In genomic region chr9:108850293-108850897, GRCh38 we compare ENCODE assay signal across 10 cellular contexts. TPM values are rescaled to one million over a fixed set of nuclear protein-coding genes. Genes with fewer than 3 reads are reported as not detected.
DNase-seq lines count a peak whose midpoint lies in the region; ATAC-seq and TF ChIP-seq lines count a peak whose summit lies in the region.
"Had no signal": no experiment of that assay in that cellular context is flagged by ENCODE, and none has a peak within 500 bp of the region (broad histone marks: within the 10 kb centered on the region; RNA-seq: fewer than 3 reads in every experiment).

No MANE protein-coding gene starts in this region.

- no peak overlapping the region for H3K4me3 Mint-ChIP-seq in activated CD4-positive, alpha-beta T cell treated with anti-CD3 and anti-CD28 coated beads, Interleukin-2, amount 10 ng/mL, durations not matched to agents 7 days and 5 days

- H3K27me3 Mint-ChIP-seq in activated CD4-positive, alpha-beta T cell treated with anti-CD3 and anti-CD28 coated beads, Interleukin-2, amount 10 ng/mL, durations not matched to agents 7 days and 5 days = peaks cover 4% of the 10 kb centered on the region

- H3K4me1 Mint-ChIP-seq in activated CD4-positive, alpha-beta T cell treated with anti-CD3 and anti-CD28 coated beads, Interleukin-2, amount 10 ng/mL, durations not matched to agents 7 days and 5 days = no peaks in the 10 kb centered on the region

- no peaks in the 10 kb centered on the region for H3K36me3 Mint-ChIP-seq in activated CD4-positive, alpha-beta T cell treated with anti-CD3 and anti-CD28 coated beads, Interleukin-2, amount 10 ng/mL, durations not matched to agents 7 days and 5 days (ENCODE audit: low read depth)

- no peak overlapping the region for H3K27ac ChIP-seq in AG04450 (ENCODE audit: low read depth, low read length)
- no peak overlapping the region for H3K27ac ChIP-seq in substantia nigra (ENCODE audit: low read depth, low read length, poor library complexity, severe bottlenecking)

- ATAC-seq in HG03135 (IDR thresholded peaks at IDR 0.05; ENCODE audit: unreplicated experiment) = no peak

- DNase-seq in AG04450 (ENCODE audit: low read depth, low spot score) (no peak), RPMI7951 (ENCODE audit: low read depth) (peak; percentile 37), fibroblast of villous mesenchyme (ENCODE audit: low read depth) (peak; percentile 44), substantia nigra (lab: John Stamatoyannopoulos, UW) (no peak), iPS-NIHi7 (ENCODE audit: extremely low spot score) (no peak)
- no peak for DNase-seq in activated CD4-positive, alpha-beta T cell treated with anti-CD3 and anti-CD28 coated beads, Interleukin-2, amount 10 ng/mL, durations not matched to agents 7 days and 5 days

- peak; percentile 35 for TF ChIP-seq CTCF in AG04450 (IDR thresholded peaks at IDR 0.05; ENCODE audit: low read depth, low read length)
- TF ChIP-seq CTCF in GM12872 (IDR thresholded peaks at IDR 0.05; ENCODE audit: insufficient read depth, low read depth, low read length) = peak; percentile 31; the same call in 1 of the 3 replicates
- TF ChIP-seq CTCF in fibroblast of villous mesenchyme (IDR thresholded peaks at IDR 0.05; ENCODE audit: insufficient read depth, low read depth, low read length) = peak; percentile 33

- peaks cover 8% of the 10 kb centered on the region; the same call in 1 of the 2 replicates for H3K9me3 ChIP-seq in AG04450 (ENCODE audit: control insufficient read depth, insufficient read depth, low read length)

- POLR2A ChIA-PET in AG04450 (lab: Yijun Ruan, JAX) = no interaction called here
- POLR2A ChIA-PET in activated CD4-positive, alpha-beta T cell treated with anti-CD3 and anti-CD28 coated beads, Interleukin-2, amount 10 ng/mL, durations not matched to agents 7 days and 5 days (lab: Charles Lee) = no interaction called here

- H3K27me3 ChIP-seq in AG04450 (ENCODE audit: control insufficient read depth, insufficient read depth, low read length) = no peaks in the 10 kb centered on the region

- no peak overlapping the region for H3K27ac Mint-ChIP-seq in activated CD4-positive, alpha-beta T cell treated with anti-CD3 and anti-CD28 coated beads, Interleukin-2, amount 10 ng/mL, durations not matched to agents 7 days and 5 days

- H3K4me3 ChIP-seq in AG04450 (ENCODE audit: low read depth, low read length) (no peak overlapping the region), fibroblast of villous mesenchyme (ENCODE audit: low read depth, low read length) (no peak overlapping the region)

- no peaks in the 10 kb centered on the region for H3K9me3 Mint-ChIP-seq in activated CD4-positive, alpha-beta T cell treated with anti-CD3 and anti-CD28 coated beads, Interleukin-2, amount 10 ng/mL, durations not matched to agents 7 days and 5 days

- CTCF ChIA-PET in AG04450 (lab: Charles Lee) = interaction anchor here (0.7 kb wide), 1 partner anchor 864 kb away, joined by 3 read pairs; no protein-coding TSS in a partner anchor
- CTCF ChIA-PET in activated CD4-positive, alpha-beta T cell treated with anti-CD3 and anti-CD28 coated beads, Interleukin-2, amount 10 ng/mL, durations not matched to agents 7 days and 5 days (lab: Charles Lee) = no interaction called here

RNA-seq across cellular contexts. Expression of gene ACTL7B, which starts 5.4 kb away (rescaled TPM):
- not detected in 2 replicates for polyA plus RNA-seq in AG04450 (2011; rRNA removed)
- polyA minus RNA-seq in AG04450 (2011; rRNA and poly(A)+ RNA removed) = not detected in 2 replicates
- total RNA-seq in RPMI7951 (2014; rRNA removed; shearing (Covaris generic)) = not detected in 2 replicates
- under 0.01 TPM in 1 of 2 replicates, not detected in the other for total RNA-seq in fibroblast of villous mesenchyme
- total RNA-seq in activated CD4-positive, alpha-beta T cell treated with anti-CD3 and anti-CD28 coated beads, Interleukin-2, amount 10 ng/mL, durations not matched to agents 7 days and 5 days = not detected
- total RNA-seq: myocyte had no signal

RNA-seq across cellular contexts. Expression of gene ACTL7A, which starts 11.7 kb away (rescaled TPM):
- polyA plus RNA-seq in AG04450 (2011; rRNA removed) = not detected in 2 replicates
- not detected in 2 replicates for polyA minus RNA-seq in AG04450 (2011; rRNA and poly(A)+ RNA removed)
- not detected in 2 replicates for total RNA-seq in RPMI7951 (2014; rRNA removed; shearing (Covaris generic))
- not detected in 2 replicates for total RNA-seq in fibroblast of villous mesenchyme
- not detected for total RNA-seq in activated CD4-positive, alpha-beta T cell treated with anti-CD3 and anti-CD28 coated beads, Interleukin-2, amount 10 ng/mL, durations not matched to agents 7 days and 5 days
- total RNA-seq: myocyte; T-helper 1 cell treated with Interleukin-12 subunit alpha and Interleukin-12 subunit beta and Interleukin-4 antibody, amounts not matched to agents 30 ng/mL and 1 ng/mL, for 36 hours had no signal

Comparison
In these comparisons a context has a peak if more than half of its experiments do, and no peak if none do; other contexts are left out.
1. DNase-seq: peak in RPMI7951 (single experiment) and fibroblast of villous mesenchyme (single experiment); none in AG04450 (single experiment), substantia nigra (0 of 49), iPS-NIHi7 (single experiment) and activated CD4-positive, alpha-beta T cell treated with anti-CD3 and anti-CD28 coated beads, Interleukin-2, amount 10 ng/mL, durations not matched to agents 7 days and 5 days (single experiment).
2. Peak in every context shown above with its lines, with median percentiles within 50 percentile points of each other: CTCF ChIP-seq.